ENCODE assay signal across 19 cellular contexts in the genomic region with DNA sequence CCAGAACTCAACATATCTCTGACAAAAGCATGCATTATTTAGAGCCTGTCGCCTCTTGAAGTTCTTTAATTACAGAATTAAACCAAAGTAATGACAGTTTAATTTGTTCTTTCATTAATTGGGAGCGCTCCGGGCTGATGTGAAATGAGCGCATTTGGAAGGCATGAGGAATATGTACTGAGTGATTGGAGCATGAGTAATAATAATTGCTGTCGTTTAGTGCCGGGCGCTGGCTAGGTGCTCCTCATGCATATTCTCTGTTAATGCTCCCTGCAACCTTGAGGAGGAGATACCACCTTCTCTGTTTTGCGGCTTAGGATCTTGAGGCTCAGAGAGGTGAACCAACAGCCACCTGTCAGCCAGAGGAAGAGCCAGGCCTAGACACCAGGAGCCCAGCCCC.
DNase-seq lines count a peak whose midpoint lies in the region; TF ChIP-seq lines count a peak whose summit lies in the region.
"Had no signal": no experiment of that assay in that cellular context is flagged by ENCODE, and none has a peak within 500 bp of the region (broad histone marks: within the 10 kb centered on the region; RNA-seq: fewer than 3 reads in every experiment).

No MANE protein-coding gene starts in this region.

- H3K27me3 ChIP-seq in endocrine pancreas (ENCODE audit: control insufficient read depth, insufficient read depth, low read length) (no peaks in the 10 kb centered on the region), skeletal muscle satellite cell (ENCODE audit: control insufficient read depth, insufficient read depth, low read length) (no peaks in the 10 kb centered on the region), sigmoid colon (no peaks in the 10 kb centered on the region)

- intact Hi-C loops in sigmoid colon (cut with DNase I): no loop called here

- 93 to 97% methylated on average over 8 of the region's 8 CpGs for WGBS in sigmoid colon, 2 donors

- H3K27ac ChIP-seq in RWPE1 (no peak overlapping the region), sigmoid colon (no peak overlapping the region)

- POLR2A ChIA-PET in RWPE1 (lab: Yijun Ruan, JAX; ENCODE audit: low non-redundant PET): no interaction called here

- no peak for TF ChIP-seq CTCF in RWPE1 (conservative IDR thresholded peaks at IDR 0.05; ENCODE audit: low read depth)
- TF ChIP-seq CTCF in sigmoid colon (IDR thresholded peaks at IDR 0.05): no peak

- H3K36me3 ChIP-seq in endocrine pancreas (ENCODE audit: control insufficient read depth, insufficient read depth, low read length): no peaks in the 10 kb centered on the region
- no peaks in the 10 kb centered on the region for H3K36me3 ChIP-seq in skeletal muscle satellite cell (ENCODE audit: insufficient read depth, low read length)
- H3K36me3 ChIP-seq in sigmoid colon: no peaks in the 10 kb centered on the region

- no peak for TF ChIP-seq POLR2A in sigmoid colon (IDR thresholded peaks at IDR 0.05)

- no peaks in the 10 kb centered on the region for H3K9me3 ChIP-seq in endocrine pancreas (ENCODE audit: control insufficient read depth, low read length)
- no peaks in the 10 kb centered on the region for H3K9me3 ChIP-seq in skeletal muscle satellite cell (replicated peaks; ENCODE audit: low read length)
- no peaks in the 10 kb centered on the region for H3K9me3 ChIP-seq in sigmoid colon

- peak; percentile 46 for DNase-seq in NCI-H1436 treated with DMSO at 0.1 percent for 48 hours (lab: John Stamatoyannopoulos, UW)
- DNase-seq in NCI-H1436 (lab: John Stamatoyannopoulos, UW): no peak
- DNase-seq in RWPE1 (ENCODE audit: low spot score): peak; percentile 62
- DNase-seq in NCI-H2029 (lab: John Stamatoyannopoulos, UW): no peak
- no peak for DNase-seq in sigmoid colon
- no peak for DNase-seq in T-helper 9 cell
- DNase-seq: activated B cell treated with CpG ODN at 0.5 μM for 24 hours; activated CD8-positive, alpha-beta T cell treated with anti-CD3 and anti-CD28 coated beads, Interleukin-2, amount 10 ng/mL, durations not matched to agents 7 days and 5 days; activated naive CD8-positive, alpha-beta T cell treated with anti-CD3 and anti-CD28 coated beads, Interleukin-2, amount 10 ng/mL, durations not matched to agents 7 days and 5 days; activated T-cell treated with anti-CD3 and anti-CD28 coated beads, Interleukin-2, amount 50 U/mL, for 72 hours; CD8-positive, alpha-beta T cell; effector CD8-positive, alpha-beta T cell; foreskin melanocyte; KBM-7; left colon; midbrain; NCI-H226 had no signal

- peak overlapping the region; percentile 30 for H3K4me3 ChIP-seq in endocrine pancreas (ENCODE audit: control insufficient read depth, insufficient read depth, low read length)
- H3K4me3 ChIP-seq in skeletal muscle satellite cell (ENCODE audit: low read length): peak overlapping the region; percentile 5
- H3K4me3 ChIP-seq in sigmoid colon: no peak overlapping the region

- TF ChIP-seq EP300 in sigmoid colon (IDR thresholded peaks at IDR 0.05): no peak

- H3K4me2 ChIP-seq in skeletal muscle satellite cell (ENCODE audit: low read length): peak overlapping the region; percentile 74

- H3K9ac ChIP-seq in endocrine pancreas (ENCODE audit: control insufficient read depth, insufficient read depth, low read length): no peak overlapping the region
- no peak overlapping the region for H3K9ac ChIP-seq in skeletal muscle satellite cell (ENCODE audit: low read depth, low read length)

- H3K4me1 ChIP-seq in endocrine pancreas (ENCODE audit: control insufficient read depth, insufficient read depth, low read length) (peaks cover 5% of the 10 kb centered on the region), skeletal muscle satellite cell (ENCODE audit: control insufficient read depth, insufficient read depth, low read length) (peaks cover 52% of the 10 kb centered on the region), sigmoid colon (peaks cover 0 to 36% (median 21%) of the 10 kb centered on the region in 4 donors)

- CTCF ChIA-PET in RWPE1 (lab: Yijun Ruan, JAX): interaction anchor here (1.1 kb wide), 1 partner anchor 219 kb away, joined by 4 read pairs; no protein-coding TSS in a partner anchor

Comparison
In these comparisons a context has a peak if more than half of its experiments do, and no peak if none do; other contexts are left out.
1. DNase-seq: peak in NCI-H1436 treated with DMSO at 0.1 percent for 48 hours (single experiment) and RWPE1 (single experiment); none in NCI-H1436 (single experiment), NCI-H2029 (single experiment), sigmoid colon (single experiment) and T-helper 9 cell (single experiment).
2. H3K4me3 ChIP-seq: peak in endocrine pancreas (single experiment) and skeletal muscle satellite cell (single experiment); none in sigmoid colon (0 of 4).